In genomic region chr12:122596838-122597237, GRCh38 we compare ENCODE assay signal across 28 cellular contexts.
"Had no signal": no experiment of that assay in that cellular context is flagged by ENCODE, and none has a peak within 500 bp of the region (broad histone marks: within the 10 kb centered on the region; RNA-seq: fewer than 3 reads in every experiment).

No MANE protein-coding gene starts in this region.

- H3K27ac Mint-ChIP-seq: activated naive CD4-positive, alpha-beta T cell treated with anti-CD3 and anti-CD28 coated beads, Interleukin-2, amount 50 U/mL, for 72 hours; activated T-helper 17 cell treated with anti-CD3 and anti-CD28 coated beads, Interleukin-2, amount 50 U/mL, for 72 hours; natural killer cell treated with Interleukin-12 subunit alpha and Interleukin-12 subunit beta and Interleukin-15 and Interleukin-18, amount 100 ng/mL, for 72 hours; T-cell had no signal

- H3K27me3 Mint-ChIP-seq: activated T-helper 17 cell treated with anti-CD3 and anti-CD28 coated beads, Interleukin-2, amount 50 U/mL, for 72 hours; natural killer cell treated with Interleukin-12 subunit alpha and Interleukin-12 subunit beta and Interleukin-15 and Interleukin-18, amount 100 ng/mL, for 72 hours; T-cell had no signal

- H3K4me3 ChIP-seq: adrenal gland, body of pancreas, coronary artery, dorsolateral prefrontal cortex, heart left ventricle, left lung, lung, mucosa of descending colon, spleen, testis, transverse colon had no signal

- H3K4me1 Mint-ChIP-seq: immature natural killer cell, T-cell had no signal

- DNase-seq: activated CD4-positive, alpha-beta T cell treated with anti-CD3 and anti-CD28 coated beads, Interleukin-2, amount 50 U/mL, for 1 hour; activated CD4-positive, CD25-positive, alpha-beta regulatory T cell treated with anti-CD3 and anti-CD28 coated beads, Interleukin-2, amount 50 U/mL, for 72 hours; activated gamma-delta T cell treated with Interleukin-2 at 50 U/mL for 16 hours; activated T-cell treated with anti-CD3 and anti-CD28 coated beads for 4 hours; adrenal gland; aorta; body of pancreas; cerebellar nuclear complex; dorsolateral prefrontal cortex; effector memory CD4-positive, alpha-beta T cell; heart left ventricle; hypothalamus; immature natural killer cell; left lung; mucosa of descending colon; posterior cingulate gyrus; right cardiac atrium; spleen; stimulated activated naive CD8-positive, alpha-beta T cell treated with anti-CD3 and anti-CD28 coated beads, Interleukin-15, Interleukin-2, amounts not matched to agents 100 U/mL and 50 U/mL, for 24 hours; T-cell; T1000; testis; transverse colon had no signal

- H3K4me3 Mint-ChIP-seq: activated T-helper 17 cell treated with anti-CD3 and anti-CD28 coated beads, Interleukin-2, amount 50 U/mL, for 72 hours; immature natural killer cell; natural killer cell treated with Interleukin-12 subunit alpha and Interleukin-12 subunit beta and Interleukin-15 and Interleukin-18, amount 100 ng/mL, for 72 hours; T-cell had no signal

- ATAC-seq: activated naive CD4-positive, alpha-beta T cell treated with anti-CD3 and anti-CD28 coated beads, Interleukin-2, amount 50 U/mL, for 72 hours; activated T-helper 17 cell treated with anti-CD3 and anti-CD28 coated beads, Interleukin-2, amount 50 U/mL, for 72 hours; body of pancreas; heart left ventricle; left lung; mucosa of descending colon; natural killer cell treated with Interleukin-12 subunit alpha and Interleukin-12 subunit beta and Interleukin-15 and Interleukin-18, amount 100 ng/mL, for 72 hours; right cardiac atrium; stimulated activated naive CD8-positive, alpha-beta T cell treated with anti-CD3 and anti-CD28 coated beads, Interleukin-15, Interleukin-2, amounts not matched to agents 100 U/mL and 50 U/mL, for 24 hours; T-cell had no signal

- H3K9me3 Mint-ChIP-seq: activated naive CD4-positive, alpha-beta T cell treated with anti-CD3 and anti-CD28 coated beads, Interleukin-2, amount 50 U/mL, for 72 hours; activated T-helper 17 cell treated with anti-CD3 and anti-CD28 coated beads, Interleukin-2, amount 50 U/mL, for 72 hours; immature natural killer cell; natural killer cell treated with Interleukin-12 subunit alpha and Interleukin-12 subunit beta and Interleukin-15 and Interleukin-18, amount 100 ng/mL, for 72 hours; T-cell had no signal
